1 cellular context compared by ENCODE assay signal in genomic region chr5:139293504-139294371, GRCh38.
A peak's percentile ranks its signal among the peaks of the same experiment; 100 is the strongest.
TF ChIP-seq lines count a peak whose summit lies in the region.

MATR3 (plus strand) TSS chr5:139293740; CDS start chr5:139307416, 13,676 bp downstream.

TF ChIP-seq in GM12878, 131 proteins besides CTCF, POLR2A, EP300 and RAD21 (continued from another document and continues in another):
- TF ChIP-seq CHD1 (IDR thresholded peaks at IDR 0.05; ENCODE audit: low read depth, low read length) (peak; percentile 74; the same call in 1 of the 2 replicates), CREM (IDR thresholded peaks at IDR 0.05; ENCODE audit: low read depth) (peak; percentile 60; the same call in 1 of the 2 replicates), ATF2 (IDR thresholded peaks at IDR 0.05; ENCODE audit: low read length) (no peak), PAX5 (IDR thresholded peaks at IDR 0.05; ENCODE audit: borderline replicate concordance, low read depth, low read length) (peak; percentile 64; the same call in 1 of the 2 replicates), WRNIP1 (IDR thresholded peaks at IDR 0.05; ENCODE audit: borderline replicate concordance, low read depth, low read length) (no peak), KLF5 (IDR thresholded peaks at IDR 0.05; ENCODE audit: partially characterized antibody) (peak; percentile 50), BCLAF1 (IDR thresholded peaks at IDR 0.05) (no peak), TCF12 (IDR thresholded peaks at IDR 0.05; ENCODE audit: low read depth, low read length) (peak; percentile 15; the same call in 1 of the 2 replicates), MXI1 (IDR thresholded peaks at IDR 0.05; ENCODE audit: low read depth, low read length) (peak; percentile 88), YBX1 (IDR thresholded peaks at IDR 0.05) (no peak), LARP7 (IDR thresholded peaks at IDR 0.05) (peak; percentile 69), SMAD1 (IDR thresholded peaks at IDR 0.05; ENCODE audit: low read depth, partially characterized antibody) (no peak), ZNF24 (IDR thresholded peaks at IDR 0.05) (no peak), MEF2B (IDR thresholded peaks at IDR 0.05; ENCODE audit: partially characterized antibody, poor library complexity, severe bottlenecking) (no peak), SKIL (IDR thresholded peaks at IDR 0.05; ENCODE audit: low read depth, poor library complexity, severe bottlenecking) (no peak), IRF3 (IDR thresholded peaks at IDR 0.05) (no peak), EGR1 (IDR thresholded peaks at IDR 0.05; ENCODE audit: borderline replicate concordance in 1 of 2, low read depth in 2 of 2, low read length in 2 of 2) (peak in 1 of 2 experiments; percentile 85; a peak in 2 of 3 replicates), BACH1 (IDR thresholded peaks at IDR 0.05; ENCODE audit: borderline replicate concordance) (no peak), USF1 (IDR thresholded peaks at IDR 0.05; ENCODE audit: borderline replicate concordance, extremely low read length, insufficient read depth, low read depth, low read length) (no peak), BMI1 (IDR thresholded peaks at IDR 0.05; ENCODE audit: borderline replicate concordance) (no peak), CEBPB (IDR thresholded peaks at IDR 0.05; ENCODE audit: borderline replicate concordance in 1 of 2, low read depth in 2 of 2, low read length in 2 of 2) (no peak), NRF1 (conservative IDR thresholded peaks at IDR 0.05; ENCODE audit: low read depth, low read length) (peak; percentile 49; the same call in 1 of the 2 replicates), SUPT20H (IDR thresholded peaks at IDR 0.05; ENCODE audit: borderline replicate concordance, control insufficient read depth, low read depth, low read length) (no peak), E2F8 (IDR thresholded peaks at IDR 0.05; ENCODE audit: low read depth, partially characterized antibody) (peak; percentile 66), RFX5 (IDR thresholded peaks at IDR 0.05; ENCODE audit: low read depth, low read length) (no peak), SREBF2 (IDR thresholded peaks at IDR 0.05; ENCODE audit: low read length) (no peak; the same call in 1 of the 2 replicates), ZNF217 (IDR thresholded peaks at IDR 0.05) (no peak), RELB (IDR thresholded peaks at IDR 0.05; ENCODE audit: low read depth) (peak; percentile 76), REST (IDR thresholded peaks at IDR 0.05; ENCODE audit: low read depth, low read length) (no peak), BCL11A (IDR thresholded peaks at IDR 0.05; ENCODE audit: low read depth, low read length) (no peak), CBFB (IDR thresholded peaks at IDR 0.05; ENCODE audit: low read depth) (peak; percentile 98), JUNB (IDR thresholded peaks at IDR 0.05) (no peak), SMAD5 (IDR thresholded peaks at IDR 0.05; ENCODE audit: low read depth) (peak; percentile 83), CREB1 (IDR thresholded peaks at IDR 0.05; ENCODE audit: low read depth) (peak; percentile 54), USF2 (IDR thresholded peaks at IDR 0.05; ENCODE audit: borderline replicate concordance, low read depth, low read length) (no peak), ATF3 (IDR thresholded peaks at IDR 0.05; ENCODE audit: borderline replicate concordance, extremely low read depth, low read depth, low read length) (no peak), ZNF274 (IDR thresholded peaks at IDR 0.05; ENCODE audit: insufficient read depth, insufficient read length) (no peak)
